ENCODE assay signal across 21 cellular contexts in genomic region chr19:30304540-30304939, GRCh38.
"Had no signal": no experiment of that assay in that cellular context is flagged by ENCODE, and none has a peak within 500 bp of the region (broad histone marks: within the 10 kb centered on the region; RNA-seq: fewer than 3 reads in every experiment).

No MANE protein-coding gene starts in this region.

- H3K4me3 Mint-ChIP-seq: naive thymus-derived CD8-positive, alpha-beta T cell; natural killer cell treated with Interleukin-12 subunit alpha and Interleukin-12 subunit beta and Interleukin-15 and Interleukin-18, amount 100 ng/mL, for 72 hours; nephron progenitor cell; neural crest cell; stimulated activated memory B cell treated with anti-CD40 and anti-IgM and Interleukin-4, amounts not matched to agents 10 μg/mL and 1 μg/mL and 100 μg/mL, for 72 hours; stimulated activated naive CD8-positive, alpha-beta T cell treated with anti-CD3 and anti-CD28 coated beads, Interleukin-15, amount 100 ng/mL, for 72 hours had no signal

- H3K9me3 Mint-ChIP-seq: naive thymus-derived CD8-positive, alpha-beta T cell; natural killer cell treated with Interleukin-12 subunit alpha and Interleukin-12 subunit beta and Interleukin-15 and Interleukin-18, amount 100 ng/mL, for 72 hours; nephron progenitor cell; neural crest cell; stimulated activated naive CD8-positive, alpha-beta T cell treated with anti-CD3 and anti-CD28 coated beads, Interleukin-15, amount 100 ng/mL, for 72 hours had no signal

- H3K4me1 Mint-ChIP-seq: naive thymus-derived CD8-positive, alpha-beta T cell; stimulated activated memory B cell treated with anti-CD40 and anti-IgM and Interleukin-4, amounts not matched to agents 10 μg/mL and 1 μg/mL and 100 μg/mL, for 72 hours; stimulated activated naive CD8-positive, alpha-beta T cell treated with anti-CD3 and anti-CD28 coated beads, Interleukin-15, amount 100 ng/mL, for 72 hours had no signal

- ATAC-seq: naive thymus-derived CD8-positive, alpha-beta T cell; psoas muscle; right lobe of liver; stimulated activated memory B cell treated with anti-CD40 and anti-IgM and Interleukin-4, amounts not matched to agents 10 μg/mL and 1 μg/mL and 100 μg/mL, for 72 hours; stimulated activated naive CD8-positive, alpha-beta T cell treated with anti-CD3 and anti-CD28 coated beads, Interleukin-15, amount 100 ng/mL, for 72 hours; stimulated activated naive CD8-positive, alpha-beta T cell treated with anti-CD3 and anti-CD28 coated beads, Interleukin-15, Interleukin-2, amounts not matched to agents 100 U/mL and 50 U/mL, for 24 hours had no signal

- H3K36me3 Mint-ChIP-seq: naive thymus-derived CD8-positive, alpha-beta T cell; natural killer cell treated with Interleukin-12 subunit alpha and Interleukin-12 subunit beta and Interleukin-15 and Interleukin-18, amount 100 ng/mL, for 72 hours; stimulated activated memory B cell treated with anti-CD40 and anti-IgM and Interleukin-4, amounts not matched to agents 10 μg/mL and 1 μg/mL and 100 μg/mL, for 72 hours had no signal

- DNase-seq: naive thymus-derived CD8-positive, alpha-beta T cell; nephron progenitor cell; occipital lobe; ovary; psoas muscle; right lobe of liver; sigmoid colon; small intestine; stimulated activated CD4-positive, alpha-beta T cell treated with anti-CD3 and anti-CD28 coated beads, Interleukin-15, amount 100 ng/mL, for 24 hours; stimulated activated CD4-positive, alpha-beta T cell treated with anti-CD3 and anti-CD28 coated beads, Interleukin-2, amount 100 ng/mL, for 24 hours; stimulated activated CD4-positive, alpha-beta T cell treated with anti-CD3 and anti-CD28 coated beads, Interleukin-2, amount 100 ng/mL, for 48 hours; stimulated activated CD4-positive, alpha-beta T cell treated with anti-CD3 and anti-CD28 coated beads, Interleukin-4, amount 100 ng/mL, for 24 hours; stimulated activated naive CD4-positive, alpha-beta T cell; stimulated activated naive CD8-positive, alpha-beta T cell treated with anti-CD3 and anti-CD28 coated beads, Interleukin-15, amount 100 ng/mL, for 72 hours; stimulated activated naive CD8-positive, alpha-beta T cell treated with anti-CD3 and anti-CD28 coated beads, Interleukin-15, Interleukin-2, amounts not matched to agents 100 U/mL and 50 U/mL, for 24 hours; thyroid gland; trophoblast cell; upper lobe of left lung had no signal

- H3K27ac Mint-ChIP-seq: naive thymus-derived CD8-positive, alpha-beta T cell; natural killer cell treated with Interleukin-12 subunit alpha and Interleukin-12 subunit beta and Interleukin-15 and Interleukin-18, amount 100 ng/mL, for 72 hours; nephron progenitor cell; stimulated activated memory B cell treated with anti-CD40 and anti-IgM and Interleukin-4, amounts not matched to agents 10 μg/mL and 1 μg/mL and 100 μg/mL, for 72 hours; stimulated activated naive CD8-positive, alpha-beta T cell treated with anti-CD3 and anti-CD28 coated beads, Interleukin-15, amount 100 ng/mL, for 72 hours had no signal
